ENCODE assay signal across 22 cellular contexts in genomic region chr7:138729444-138729843, GRCh38. TPM values are rescaled to one million over a fixed set of nuclear protein-coding genes. Genes with fewer than 3 reads are reported as not detected.
DNase-seq lines count a peak whose midpoint lies in the region; ATAC-seq, FAIRE-seq and TF ChIP-seq lines count a peak whose summit lies in the region.
"Had no signal": no experiment of that assay in that cellular context is flagged by ENCODE, and none has a peak within 500 bp of the region (broad histone marks: within the 10 kb centered on the region; RNA-seq: fewer than 3 reads in every experiment).

No MANE protein-coding gene starts in this region.

- no peaks in the 10 kb centered on the region for H3K27me3 ChIP-seq in ovary
- H3K27me3 ChIP-seq: BLaER1 had no signal

- TF ChIP-seq EP300 in ovary (IDR thresholded peaks at IDR 0.05): no peak

- no peaks in the 10 kb centered on the region for H3K4me1 ChIP-seq in ovary (ENCODE audit: insufficient read depth)
- H3K4me1 ChIP-seq: BLaER1 had no signal

- no peak overlapping the region for H3K4me3 ChIP-seq in ovary
- H3K4me3 ChIP-seq: BLaER1 had no signal

- no peaks in the 10 kb centered on the region for H3K36me3 ChIP-seq in ovary
- H3K36me3 ChIP-seq: BLaER1 had no signal

- H3K27ac ChIP-seq in ovary: no peak overlapping the region
- H3K27ac ChIP-seq: BLaER1 had no signal

- 73 to 75% (median 74%) methylated on average over 9 of the region's 9 CpGs for WGBS in ovary, 3 donors

- intact Hi-C loops in ovary (cut with DNase I): no loop called here

- TF ChIP-seq CTCF in ovary (IDR thresholded peaks at IDR 0.05): no peak

- TF ChIP-seq POLR2A in ovary (IDR thresholded peaks at IDR 0.05): no peak

- DNase-seq in ACHN: peak; percentile 64
- DNase-seq in RCC 7860 (ENCODE audit: low spot score): no peak
- peak; percentile 40 for DNase-seq in glomerular visceral epithelial cell (ENCODE audit: extremely low spot score)
- DNase-seq in myocyte (ENCODE audit: low read depth): peak; percentile 18
- no peak for DNase-seq in ovary
- DNase-seq in NCI-H2107 treated with DMSO at 0.1 percent for 48 hours (lab: John Stamatoyannopoulos, UW; ENCODE audit: unreplicated experiment): no peak
- DNase-seq in AG08396 (ENCODE audit: low spot score): no peak
- DNase-seq: CD4-positive, alpha-beta memory T cell; H7; HFFc6; Kasumi-1; MM.1S; NCI-H1105; NCI-H2081; NK-92 treated with Interleukin-12 subunit alpha and Interleukin-12 subunit beta, amount 100 ng/mL, for 24 hours; SHP77; SK-N-SH had no signal

- ATAC-seq in HG03457 (IDR thresholded peaks at IDR 0.05; ENCODE audit: unreplicated experiment): no peak

- H3K9me3 ChIP-seq in ovary: no peaks in the 10 kb centered on the region
- H3K9me3 ChIP-seq: BLaER1, SK-N-SH had no signal

- FAIRE-seq in RCC 7860 (lab: Jason Lieb, UNC): peak; percentile 41
- FAIRE-seq: A204.1 had no signal

- in situ Hi-C loops in ACHN (cut with HindIII; ENCODE audit: low pct_ligation_motif_present, low pct_unique_long_range_greater_than_20kb, low sequenced_read_pairs): no loop called here

RNA-seq across cellular contexts. Expression of gene SVOPL, which starts 28.3 kb away (rescaled TPM):
- total RNA-seq in myocyte (not detected in 2 replicates), ovary (1 to 10 TPM in 2 of 7 donors, under 1 TPM in 4, not detected in 1; 0.08 to 1.3 (median 0.72) TPM)
- polyA plus RNA-seq in myocyte (2012): not detected
- 1 to 10 TPM in 1 of 2 donors, under 1 TPM in 1; 0.81 to 1.3 TPM for polyA plus RNA-seq in ovary
- total RNA-seq: CD4-positive, alpha-beta memory T cell; HFFc6; NCI-H460 had no signal
- polyA plus RNA-seq: CD4-positive, alpha-beta memory T cell; IgD-negative memory B cell; SK-N-SH had no signal

Comparison
In these comparisons a context has a peak if more than half of its experiments do, and no peak if none do; other contexts are left out.
1. DNase-seq: peak in ACHN (single experiment), glomerular visceral epithelial cell (single experiment) and myocyte (single experiment); none in RCC 7860 (single experiment), ovary (0 of 5), NCI-H2107 treated with DMSO at 0.1 percent for 48 hours (single experiment) and AG08396 (single experiment).